In genomic region chr4:76309939-76310549, GRCh38 we compare ENCODE assay signal across 2 cellular contexts.
A peak's percentile ranks its signal among the peaks of the same experiment; 100 is the strongest.
TF ChIP-seq lines count a peak whose summit lies in the region.

No MANE protein-coding gene starts in this region.

TF ChIP-seq in K562, 482 proteins besides CTCF, POLR2A, EP300 and RAD21:
- TF ChIP-seq CTCFL (IDR thresholded peaks at IDR 0.05; ENCODE audit: borderline replicate concordance, insufficient read depth, low read depth, low read length, poor library complexity, severe bottlenecking) = no peak
- peak; percentile 48; the same call in 1 of the 2 replicates for TF ChIP-seq ZNF316 (IDR thresholded peaks at IDR 0.05)
- no peak for TF ChIP-seq KHSRP (IDR thresholded peaks at IDR 0.05)
- TF ChIP-seq C11orf30 (IDR thresholded peaks at IDR 0.05; ENCODE audit: low read depth) = peak; percentile 31; the same call in 1 of the 2 replicates
TF ChIP-seq in K562: peak in this region for 2.

TF ChIP-seq in liver, 16 proteins besides CTCF, POLR2A, EP300 and RAD21 (continued from another document):
- TF ChIP-seq REST (IDR thresholded peaks at IDR 0.05) (peak; percentile 34), ZBTB33 (IDR thresholded peaks at IDR 0.05) (no peak), RXRA (IDR thresholded peaks at IDR 0.05) (peak in 1 of 2 donors; percentile 50), JUND (IDR thresholded peaks at IDR 0.05) (peak in 1 of 2 donors; percentile 8), SP1 (IDR thresholded peaks at IDR 0.05) (no peak), EGR1 (IDR thresholded peaks at IDR 0.05; ENCODE audit: low read depth in 2 of 2) (no peak), FOXA2 (IDR thresholded peaks at IDR 0.05) (no peak)
- TF ChIP-seq, protein P1, sequence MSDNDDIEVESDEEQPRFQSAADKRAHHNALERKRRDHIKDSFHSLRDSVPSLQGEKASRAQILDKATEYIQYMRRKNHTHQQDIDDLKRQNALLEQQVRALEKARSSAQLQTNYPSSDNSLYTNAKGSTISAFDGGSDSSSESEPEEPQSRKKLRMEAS (IDR thresholded peaks at IDR 0.05) = peak; percentile 32
TF ChIP-seq in liver: peak in this region for 7.
